9 cellular contexts compared by ENCODE assay signal in the genomic region with DNA sequence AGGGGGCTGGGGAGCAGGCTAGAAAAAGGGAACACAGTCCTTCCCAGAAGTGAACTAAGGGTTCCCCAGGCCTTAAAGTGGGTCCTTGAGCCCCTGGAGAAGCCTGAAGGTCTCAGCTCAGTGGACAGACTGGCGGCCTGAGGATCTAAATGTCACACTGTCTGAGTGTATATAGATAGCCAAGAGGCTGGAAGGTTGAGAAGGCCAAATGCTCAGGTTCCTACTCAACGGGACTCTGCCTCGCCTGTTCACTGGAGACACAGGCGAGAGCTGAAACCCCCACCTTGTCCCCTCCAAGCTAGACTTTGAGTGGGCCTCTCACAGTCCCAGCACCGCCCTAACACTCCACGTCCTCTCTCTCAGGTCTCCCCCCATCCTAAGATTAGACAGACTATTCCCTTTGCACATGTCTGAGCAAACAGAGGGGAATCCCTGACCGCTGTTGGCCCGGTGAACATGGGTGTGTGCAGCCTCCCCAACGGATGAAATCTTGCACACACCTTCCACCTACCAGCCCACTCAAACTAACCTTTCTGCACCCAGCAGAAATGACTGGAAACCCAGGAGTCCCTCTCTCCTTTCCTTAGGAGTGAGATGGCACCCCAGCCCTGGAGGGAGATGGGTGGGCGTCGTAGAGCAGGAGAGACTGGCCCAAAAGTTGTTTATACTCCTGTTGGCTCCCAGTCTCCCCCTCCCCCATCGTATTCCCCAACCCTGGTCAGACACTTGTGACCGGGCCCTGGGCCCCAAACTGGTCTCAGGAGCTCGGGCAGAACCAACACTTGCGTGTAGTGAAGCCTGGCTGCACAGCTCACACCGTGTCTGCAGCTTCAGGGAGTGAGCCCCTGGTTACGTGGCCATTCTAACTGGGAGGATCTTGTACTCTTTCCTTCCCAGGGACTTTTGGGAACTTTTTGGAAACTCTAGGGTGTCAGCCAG. TPM values are rescaled to one million over a fixed set of nuclear protein-coding genes. Genes with fewer than 3 reads are reported as not detected.
DNase-seq lines count a peak whose midpoint lies in the region; ATAC-seq lines count a peak whose summit lies in the region.
"Had no signal": no experiment of that assay in that cellular context is flagged by ENCODE, and none has a peak within 500 bp of the region (broad histone marks: within the 10 kb centered on the region; RNA-seq: fewer than 3 reads in every experiment).

No MANE protein-coding gene starts in this region.

- H3K9me3 ChIP-seq in esophagus (ENCODE audit: control insufficient read depth in 2 of 2, insufficient read depth in 1 of 2, low read depth in 1 of 2, low read length in 1 of 2): no peaks in the 10 kb centered on the region
- H3K9me3 ChIP-seq in muscle layer of colon (ENCODE audit: low read length): no peaks in the 10 kb centered on the region

- no peak for DNase-seq in activated naive CD4-positive, alpha-beta T cell treated with anti-CD3 and anti-CD28 coated beads, Interleukin-2, amount 50 U/mL, for 72 hours (ENCODE audit: low spot score in 2 of 2)
- DNase-seq in UCSD-AML1 (lab: John Stamatoyannopoulos, UW; ENCODE audit: unreplicated experiment) (no peak), RKO (ENCODE audit: low spot score) (no peak)
- DNase-seq: NCI-H1930 had no signal

- H3K27ac ChIP-seq in esophagus (ENCODE audit: low read depth in 2 of 2, low read length in 1 of 2): peak overlapping the region; percentile 69 to 75
- H3K27ac ChIP-seq in muscle layer of colon (ENCODE audit: low read depth, low read length): peak overlapping the region; percentile 94
- H3K27ac ChIP-seq in urinary bladder (ENCODE audit: low read depth): no peak overlapping the region

- H3K36me3 ChIP-seq in esophagus (ENCODE audit: control insufficient read depth in 2 of 2, insufficient read depth in 2 of 2, low read length in 1 of 2): no peaks in the 10 kb centered on the region
- peaks cover under 1% of the 10 kb centered on the region for H3K36me3 ChIP-seq in muscle layer of colon (ENCODE audit: insufficient read depth, low read length)
- H3K36me3 ChIP-seq in urinary bladder (ENCODE audit: insufficient read depth): no peaks in the 10 kb centered on the region

- H3K27me3 ChIP-seq in esophagus (ENCODE audit: control insufficient read depth in 1 of 2, insufficient read depth in 2 of 2, low read length in 2 of 2) (no peaks in the 10 kb centered on the region), muscle layer of colon (ENCODE audit: control insufficient read depth in 1 of 2, insufficient read depth in 2 of 2, low read length in 2 of 2) (no peaks in the 10 kb centered on the region)

- peak overlapping the region; percentile 15 for H3K4me3 Mint-ChIP-seq in activated naive CD4-positive, alpha-beta T cell treated with anti-CD3 and anti-CD28 coated beads, Interleukin-2, amount 50 U/mL, for 24 hours

- ATAC-seq in activated naive CD4-positive, alpha-beta T cell treated with anti-CD3 and anti-CD28 coated beads, Interleukin-2, amount 50 U/mL, for 72 hours: no peak
- ATAC-seq in GM18907 (IDR thresholded peaks at IDR 0.05; ENCODE audit: unreplicated experiment): no peak

- WGBS in esophagus, 2 donors: 62 to 65% methylated on average over 17 of the region's 17 CpGs
- WGBS in urinary bladder: 33% methylated on average over 17 of the region's 17 CpGs

- no peaks in the 10 kb centered on the region for H3K9me3 Mint-ChIP-seq in activated naive CD4-positive, alpha-beta T cell treated with anti-CD3 and anti-CD28 coated beads, Interleukin-2, amount 50 U/mL, for 24 hours
- no peaks in the 10 kb centered on the region for H3K9me3 Mint-ChIP-seq in activated naive CD4-positive, alpha-beta T cell treated with anti-CD3 and anti-CD28 coated beads, Interleukin-2, amount 50 U/mL, for 72 hours

- H3K4me3 ChIP-seq in esophagus (ENCODE audit: low read depth in 1 of 2, low read length in 2 of 2) (peak overlapping the region; percentile 48 to 66), muscle layer of colon (ENCODE audit: low read depth in 1 of 2, low read length in 2 of 2) (peak overlapping the region; percentile 77 to 90), urinary bladder (ENCODE audit: low read depth, low read length) (peak overlapping the region; percentile 75)

- H3K4me1 ChIP-seq in esophagus (ENCODE audit: control insufficient read depth in 2 of 2, insufficient read depth in 2 of 2, low read length in 1 of 2) (peaks cover 0 to 10% of the 10 kb centered on the region in 2 donors), muscle layer of colon (ENCODE audit: insufficient read depth, low read length) (peaks cover 46% of the 10 kb centered on the region), urinary bladder (ENCODE audit: insufficient read depth) (no peaks in the 10 kb centered on the region)

- no peaks in the 10 kb centered on the region for H3K36me3 Mint-ChIP-seq in activated naive CD4-positive, alpha-beta T cell treated with anti-CD3 and anti-CD28 coated beads, Interleukin-2, amount 50 U/mL, for 24 hours
- H3K36me3 Mint-ChIP-seq in activated naive CD4-positive, alpha-beta T cell treated with anti-CD3 and anti-CD28 coated beads, Interleukin-2, amount 50 U/mL, for 72 hours: no peaks in the 10 kb centered on the region

- no peak overlapping the region for H3K27ac Mint-ChIP-seq in activated naive CD4-positive, alpha-beta T cell treated with anti-CD3 and anti-CD28 coated beads, Interleukin-2, amount 50 U/mL, for 24 hours
- H3K27ac Mint-ChIP-seq in activated naive CD4-positive, alpha-beta T cell treated with anti-CD3 and anti-CD28 coated beads, Interleukin-2, amount 50 U/mL, for 72 hours: no peak overlapping the region

- H3K9ac ChIP-seq in muscle layer of colon (ENCODE audit: low read length): peak overlapping the region; percentile 82

- peaks cover 4% of the 10 kb centered on the region for H3K4me1 Mint-ChIP-seq in activated naive CD4-positive, alpha-beta T cell treated with anti-CD3 and anti-CD28 coated beads, Interleukin-2, amount 50 U/mL, for 24 hours

- peaks cover 27% of the 10 kb centered on the region for H3K27me3 Mint-ChIP-seq in activated naive CD4-positive, alpha-beta T cell treated with anti-CD3 and anti-CD28 coated beads, Interleukin-2, amount 50 U/mL, for 24 hours

RNA-seq across cellular contexts. Expression of a gene that starts 1.9 kb away (rescaled TPM):
- not detected for total RNA-seq in activated naive CD4-positive, alpha-beta T cell treated with anti-CD3 and anti-CD28 coated beads, Interleukin-2, amount 50 U/mL, for 72 hours
- polyA plus RNA-seq in esophagus (1 to 10 TPM; 3.7 to 6.2 TPM), urinary bladder (247 TPM)
- 172 TPM for total RNA-seq in urinary bladder

Comparison
In these comparisons a context has a peak if more than half of its experiments do, and no peak if none do; other contexts are left out.
1. RNA of a gene that starts 1.9 kb away (total RNA-seq): 172 TPM in urinary bladder (single experiment); not detected in activated naive CD4-positive, alpha-beta T cell treated with anti-CD3 and anti-CD28 coated beads, Interleukin-2, amount 50 U/mL, for 72 hours; every median in the first group is over 100 times any median in the second.
2. Peak in every context shown above with its lines, with median percentiles within 50 percentile points of each other: H3K4me3 ChIP-seq.